Comparison of ENCODE assay signal across 8 cellular contexts in the genomic region with DNA sequence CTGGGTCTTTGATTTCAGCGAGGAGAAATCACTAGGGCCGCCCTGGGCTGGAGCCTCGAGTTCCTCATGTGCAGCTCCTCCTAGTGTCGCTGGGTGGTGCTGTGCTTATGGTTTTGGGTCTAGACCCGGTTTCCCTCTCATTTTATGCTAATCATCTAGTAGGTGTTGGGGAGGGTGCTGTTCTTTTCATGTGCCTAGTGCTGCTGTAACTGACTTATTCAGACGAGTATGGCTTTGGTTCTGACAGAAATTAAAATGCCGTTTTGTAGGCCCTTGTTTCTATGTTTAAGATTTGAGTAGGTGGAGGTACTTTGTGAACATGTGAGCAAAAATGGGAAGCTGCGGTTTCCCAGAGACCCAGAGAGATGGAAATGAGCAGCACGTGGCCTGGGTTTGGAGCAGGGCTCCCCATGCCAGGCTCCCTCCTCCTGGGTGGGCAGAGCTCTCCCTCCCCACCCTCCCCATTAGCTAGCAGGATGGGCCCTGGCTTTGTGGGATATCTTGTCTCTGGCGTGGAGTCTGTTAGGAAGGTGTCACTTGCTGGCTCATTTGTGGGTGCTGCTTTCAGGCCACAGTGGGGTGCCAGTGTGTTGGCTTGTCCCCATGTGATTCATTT.
DNase-seq lines count a peak whose midpoint lies in the region; ATAC-seq and TF ChIP-seq lines count a peak whose summit lies in the region.

No MANE protein-coding gene starts in this region.

- no peaks in the 10 kb centered on the region; the same call in 1 of the 2 replicates for H3K36me3 ChIP-seq in PC-3 (ENCODE audit: low read depth, low read length)
- H3K36me3 ChIP-seq in trophoblast cell (ENCODE audit: control insufficient read depth in 1 of 2, insufficient read depth in 2 of 2, low read length in 2 of 2): peaks cover 3 to 5% of the 10 kb centered on the region in 2 experiments

- H3K23ac ChIP-seq in trophoblast cell (ENCODE audit: low read length): no peak overlapping the region

- no peaks in the 10 kb centered on the region for H3K9me2 ChIP-seq in PC-3 (replicated peaks; ENCODE audit: low read length)

- no peak overlapping the region for H4K91ac ChIP-seq in trophoblast cell (ENCODE audit: low read depth, low read length)

- WGBS in trophoblast cell (ENCODE audit: extremely low coverage, insufficient coverage, insufficient read length): no CpG with 5 or more reads among the region's 10 CpGs

- H3K27me3 ChIP-seq in PC-3 (ENCODE audit: low read length) (no peaks in the 10 kb centered on the region), trophoblast cell (ENCODE audit: insufficient read depth, low read length) (no peaks in the 10 kb centered on the region)

- no peaks in the 10 kb centered on the region for H3K9me3 Mint-ChIP-seq in IgD-negative memory B cell
- H3K9me3 Mint-ChIP-seq in activated naive CD4-positive, alpha-beta T cell treated with anti-CD3 and anti-CD28 coated beads, Interleukin-2, amount 10 ng/mL, durations not matched to agents 7 days and 5 days: no peaks in the 10 kb centered on the region

- H3K9ac ChIP-seq in PC-3 (ENCODE audit: low read length): no peak overlapping the region
- H3K9ac ChIP-seq in trophoblast cell (ENCODE audit: low read length): no peak overlapping the region

- H3K79me2 ChIP-seq in PC-3 (ENCODE audit: low read length) (no peaks in the 10 kb centered on the region), trophoblast cell (ENCODE audit: control insufficient read depth, insufficient read depth, low read length, poor library complexity) (no peaks in the 10 kb centered on the region)

- TF ChIP-seq CTCF in PC-3 (conservative IDR thresholded peaks at IDR 0.05; ENCODE audit: low read depth, low read length): peak; percentile 96

- H4K8ac ChIP-seq in trophoblast cell (ENCODE audit: low read depth, low read length): no peak overlapping the region

- CTCF ChIA-PET in PC-3 (lab: Charles Lee): interaction anchor here (0.8 to 1.4 kb wide), 4 partner anchors 74 to 1251 kb away, joined by 3 to 12 read pairs (median 3); partner anchors contain the start of gene GPR88
- CTCF ChIA-PET in activated naive CD4-positive, alpha-beta T cell treated with anti-CD3 and anti-CD28 coated beads, Interleukin-2, amount 10 ng/mL, durations not matched to agents 7 days and 5 days (lab: Charles Lee): interaction anchor here (0.7 to 2.1 kb wide), 20 partner anchors 8 to 831 kb away, joined by 3 to 40 read pairs (median 3); partner anchors contain the start of gene GPR88

- peaks cover 1% of the 10 kb centered on the region for H3K36me3 Mint-ChIP-seq in IgD-negative memory B cell
- H3K36me3 Mint-ChIP-seq in activated naive CD4-positive, alpha-beta T cell treated with anti-CD3 and anti-CD28 coated beads, Interleukin-2, amount 10 ng/mL, durations not matched to agents 7 days and 5 days: peaks cover 51% of the 10 kb centered on the region

- H2AK5ac ChIP-seq in trophoblast cell (ENCODE audit: low read length): no peak overlapping the region

- H4K20me1 ChIP-seq in PC-3 (ENCODE audit: low read length): no peaks in the 10 kb centered on the region

- H3K27ac Mint-ChIP-seq in IgD-negative memory B cell: peak overlapping the region in 1 of 3 donors; percentile 13
- H3K27ac Mint-ChIP-seq in activated naive CD4-positive, alpha-beta T cell treated with anti-CD3 and anti-CD28 coated beads, Interleukin-2, amount 10 ng/mL, durations not matched to agents 7 days and 5 days: no peak overlapping the region

- H3K4me1 Mint-ChIP-seq in IgD-negative memory B cell: peaks cover 10 to 19% (median 13%) of the 10 kb centered on the region in 3 donors
- peaks cover 28% of the 10 kb centered on the region for H3K4me1 Mint-ChIP-seq in activated naive CD4-positive, alpha-beta T cell treated with anti-CD3 and anti-CD28 coated beads, Interleukin-2, amount 10 ng/mL, durations not matched to agents 7 days and 5 days

- no peaks in the 10 kb centered on the region for H3K27me3 Mint-ChIP-seq in IgD-negative memory B cell
- no peaks in the 10 kb centered on the region for H3K27me3 Mint-ChIP-seq in activated naive CD4-positive, alpha-beta T cell treated with anti-CD3 and anti-CD28 coated beads, Interleukin-2, amount 10 ng/mL, durations not matched to agents 7 days and 5 days

- POLR2A ChIA-PET in PC-3 (lab: Charles Lee; ENCODE audit: unreplicated experiment): no interaction called here

- no peak overlapping the region for H2BK120ac ChIP-seq in trophoblast cell (ENCODE audit: insufficient read depth, low read length, poor library complexity)

- H3K4me1 ChIP-seq in PC-3 (ENCODE audit: insufficient read depth, low read length) (no peaks in the 10 kb centered on the region), trophoblast cell (ENCODE audit: control insufficient read depth in 1 of 2, insufficient read depth in 2 of 2, low read length in 2 of 2) (no peaks in the 10 kb centered on the region)

- no TSS peak for BruUV-seq in PC-3 (replicated peaks; lab: Mats Ljungman, UMichigan)

- intact Hi-C loops in PC-3 (cut with micrococcal nuclease): loop anchor here (1.0 to 5.0 kb wide), 2 partner anchors 143 to 404 kb away; no protein-coding TSS in a partner anchor

- H2BK5ac ChIP-seq in trophoblast cell (ENCODE audit: low read depth, low read length, poor library complexity): no peak overlapping the region

- H3K79me1 ChIP-seq in trophoblast cell (ENCODE audit: low read length): no peaks in the 10 kb centered on the region

- ATAC-seq in GM21717 (IDR thresholded peaks at IDR 0.05; ENCODE audit: unreplicated experiment): peak; percentile 84
- ATAC-seq in PC-3: peak; percentile 78

- no peak overlapping the region for H3K4ac ChIP-seq in trophoblast cell (ENCODE audit: low read depth, low read length)

- no peak overlapping the region for H4K12ac ChIP-seq in trophoblast cell (ENCODE audit: low read depth, low read length)

- H2AFZ ChIP-seq in PC-3 (ENCODE audit: low read length): no peak overlapping the region; the same call in 1 of the 2 replicates
- H2AFZ ChIP-seq in trophoblast cell (ENCODE audit: insufficient read depth, low read length, poor library complexity): no peak overlapping the region

- DNase-seq in GDM1 (lab: John Stamatoyannopoulos, UW) (peak; percentile 83), PC-3 (peak; percentile 70), glomerular visceral epithelial cell (ENCODE audit: extremely low spot score) (peak; percentile 65), trophoblast cell (peak; percentile 24 to 68), OCI-M2 (lab: John Stamatoyannopoulos, UW; ENCODE audit: unreplicated experiment) (no peak)
- peak; percentile 61 for DNase-seq in activated naive CD4-positive, alpha-beta T cell treated with anti-CD3 and anti-CD28 coated beads, Interleukin-2, amount 10 ng/mL, durations not matched to agents 7 days and 5 days

- H3K18ac ChIP-seq in trophoblast cell (ENCODE audit: low read length): no peak overlapping the region

- H2BK12ac ChIP-seq in trophoblast cell (ENCODE audit: low read length): no peak overlapping the region

- H3K9me3 ChIP-seq in PC-3 (ENCODE audit: low read length) (no peaks in the 10 kb centered on the region), trophoblast cell (ENCODE audit: insufficient read depth, low read depth, low read length) (no peaks in the 10 kb centered on the region)

- H3K27ac ChIP-seq in PC-3 (ENCODE audit: low read length) (no peak overlapping the region), trophoblast cell (ENCODE audit: low read depth, low read length) (no peak overlapping the region)

- H3K4me3 ChIP-seq in PC-3 (ENCODE audit: low read length) (no peak overlapping the region), trophoblast cell (ENCODE audit: low read depth, low read length) (no peak overlapping the region)

- H3F3A ChIP-seq in PC-3 (ENCODE audit: low read length, unreplicated experiment): no peaks in the 10 kb centered on the region

- H3K4me2 ChIP-seq in PC-3 (ENCODE audit: low read length) (no peak overlapping the region), trophoblast cell (ENCODE audit: low read length) (no peak overlapping the region)

- peak overlapping the region; percentile 5 to 77 (median 45) for H3K4me3 Mint-ChIP-seq in IgD-negative memory B cell
- H3K4me3 Mint-ChIP-seq in activated naive CD4-positive, alpha-beta T cell treated with anti-CD3 and anti-CD28 coated beads, Interleukin-2, amount 10 ng/mL, durations not matched to agents 7 days and 5 days: no peak overlapping the region

- no peak overlapping the region for H3K14ac ChIP-seq in trophoblast cell (ENCODE audit: low read length)
